11 cellular contexts compared by ENCODE assay signal in the genomic region with DNA sequence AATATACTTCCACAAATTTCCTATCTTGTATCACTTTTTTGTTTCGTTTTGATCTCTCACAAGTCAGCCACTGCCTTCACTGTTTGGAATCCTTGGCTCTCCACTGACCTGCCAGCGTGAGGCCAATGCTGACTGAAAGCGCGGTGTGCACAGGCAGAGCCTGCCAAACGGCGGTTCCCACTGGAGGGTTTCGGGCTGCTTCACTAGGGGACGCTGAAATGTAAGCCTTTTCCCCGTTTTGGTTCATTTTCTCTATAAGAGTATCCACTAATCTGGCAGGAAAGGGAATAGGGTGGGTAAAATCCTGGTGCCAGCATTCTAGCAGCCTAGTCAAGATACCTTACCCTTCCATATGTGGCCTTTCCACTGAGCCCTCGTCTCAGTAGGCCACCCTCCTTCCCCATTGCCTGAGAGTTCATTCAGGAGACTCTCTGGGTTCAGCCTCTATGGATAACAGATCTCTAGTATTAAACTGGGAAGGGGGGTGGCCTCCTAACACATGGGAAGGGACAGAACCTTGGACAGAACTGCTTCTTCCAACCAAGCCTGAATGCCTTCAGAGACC.
DNase-seq lines count a peak whose midpoint lies in the region; ATAC-seq and TF ChIP-seq lines count a peak whose summit lies in the region.
"Had no signal": no experiment of that assay in that cellular context is flagged by ENCODE, and none has a peak within 500 bp of the region (broad histone marks: within the 10 kb centered on the region; RNA-seq: fewer than 3 reads in every experiment).

No MANE protein-coding gene starts in this region.

- H3K4ac ChIP-seq in mesendoderm (ENCODE audit: low read depth, low read length), result no peak overlapping the region

- CTCF ChIA-PET in PC-9 (lab: Charles Lee), result no interaction called here

- H3K27me3 ChIP-seq in right atrium auricular region (no peaks in the 10 kb centered on the region), mesendoderm (ENCODE audit: insufficient read depth, low read length, poor library complexity) (no peaks in the 10 kb centered on the region), PC-9 (ENCODE audit: insufficient read depth, low read depth) (no peaks in the 10 kb centered on the region)

- H3K27ac Mint-ChIP-seq in naive thymus-derived CD8-positive, alpha-beta T cell, result peak overlapping the region in 2 of 10 donors; percentile 11 to 25
- H3K27ac Mint-ChIP-seq: activated naive CD8-positive, alpha-beta T cell treated with anti-CD3 and anti-CD28 coated beads, Interleukin-2, amount 50 U/mL, for 24 hours had no signal

- peak overlapping the region in 1 of 10 donors; percentile 14 for H3K4me3 Mint-ChIP-seq in naive thymus-derived CD8-positive, alpha-beta T cell
- H3K4me3 Mint-ChIP-seq: activated naive CD8-positive, alpha-beta T cell treated with anti-CD3 and anti-CD28 coated beads, Interleukin-2, amount 50 U/mL, for 24 hours had no signal

- no peaks in the 10 kb centered on the region for H3K27me3 Mint-ChIP-seq in naive thymus-derived CD8-positive, alpha-beta T cell
- H3K27me3 Mint-ChIP-seq: activated naive CD8-positive, alpha-beta T cell treated with anti-CD3 and anti-CD28 coated beads, Interleukin-2, amount 50 U/mL, for 24 hours had no signal

- H3K23ac ChIP-seq in mesendoderm (ENCODE audit: low read length), result no peak overlapping the region

- H3K4me1 Mint-ChIP-seq in naive thymus-derived CD8-positive, alpha-beta T cell, result peaks cover 0 to 6% (median 3%) of the 10 kb centered on the region in 4 donors
- H3K4me1 Mint-ChIP-seq: activated naive CD8-positive, alpha-beta T cell treated with anti-CD3 and anti-CD28 coated beads, Interleukin-2, amount 50 U/mL, for 24 hours had no signal

- H2BK5ac ChIP-seq in mesendoderm (ENCODE audit: low read length), result no peak overlapping the region

- no peak overlapping the region for H3K18ac ChIP-seq in mesendoderm (ENCODE audit: low read length)

- no peak overlapping the region for H2BK15ac ChIP-seq in mesendoderm (replicated peaks; ENCODE audit: low read depth)

- no peaks in the 10 kb centered on the region for H4K20me1 ChIP-seq in PC-9 (ENCODE audit: insufficient read depth)

- H3K4me1 ChIP-seq in right atrium auricular region (peaks cover 0 to 6% of the 10 kb centered on the region in 2 donors), mesendoderm (ENCODE audit: control insufficient read depth, low read depth, low read length) (no peaks in the 10 kb centered on the region), PC-9 (replicated peaks; ENCODE audit: insufficient read depth) (no peaks in the 10 kb centered on the region)

- H3F3A ChIP-seq in PC-9 (ENCODE audit: insufficient read depth, low read depth), result no peaks in the 10 kb centered on the region

- no peaks in the 10 kb centered on the region for H3K9me3 Mint-ChIP-seq in naive thymus-derived CD8-positive, alpha-beta T cell
- H3K9me3 Mint-ChIP-seq: activated naive CD8-positive, alpha-beta T cell treated with anti-CD3 and anti-CD28 coated beads, Interleukin-2, amount 50 U/mL, for 24 hours had no signal

- ATAC-seq in Right ventricle myocardium superior (ENCODE audit: poor library complexity), result peak; percentile 55
- ATAC-seq in naive thymus-derived CD8-positive, alpha-beta T cell, result no peak
- ATAC-seq: activated naive CD8-positive, alpha-beta T cell treated with anti-CD3 and anti-CD28 coated beads, Interleukin-2, amount 50 U/mL, for 24 hours had no signal

- H3K79me2 ChIP-seq in mesendoderm (ENCODE audit: control insufficient read depth, insufficient read depth, low read length), result no peaks in the 10 kb centered on the region
- no peaks in the 10 kb centered on the region for H3K79me2 ChIP-seq in PC-9 (ENCODE audit: low read depth)

- H4K8ac ChIP-seq in mesendoderm (ENCODE audit: low read depth, low read length), result no peak overlapping the region

- TF ChIP-seq CTCF in right atrium auricular region (IDR thresholded peaks at IDR 0.05) (no peak), PC-9 (conservative IDR thresholded peaks at IDR 0.05) (no peak)

- H4K5ac ChIP-seq in mesendoderm (ENCODE audit: low read length), result no peak overlapping the region

- no peaks in the 10 kb centered on the region for H3K79me1 ChIP-seq in mesendoderm (ENCODE audit: low read length)

- no peak overlapping the region for H3K56ac ChIP-seq in mesendoderm (ENCODE audit: low read length)

- no peaks in the 10 kb centered on the region for H3K9me3 ChIP-seq in right atrium auricular region
- no peaks in the 10 kb centered on the region for H3K9me3 ChIP-seq in PC-9 (ENCODE audit: insufficient read depth, low read depth)

- no peak for DNase-seq in Right ventricle myocardium superior
- no peak for DNase-seq in right atrium auricular region (ENCODE audit: low spot score)
- peak; percentile 84 for DNase-seq in cerebellar cortex (ENCODE audit: low spot score)
- DNase-seq in mesendoderm, result peak; percentile 4
- no peak for DNase-seq in PC-9
- DNase-seq in Kasumi-1 (lab: John Stamatoyannopoulos, UW), result no peak
- no peak for DNase-seq in NCI-H82 (lab: John Stamatoyannopoulos, UW)
- DNase-seq in naive thymus-derived CD8-positive, alpha-beta T cell, result no peak
- DNase-seq: activated naive CD8-positive, alpha-beta T cell treated with anti-CD3 and anti-CD28 coated beads, Interleukin-2, amount 50 U/mL, for 24 hours; stimulated activated naive CD4-positive, alpha-beta T cell; T-helper 2 cell had no signal

- H3K36me3 Mint-ChIP-seq in naive thymus-derived CD8-positive, alpha-beta T cell, result peaks cover 0 to 49% (median 22%) of the 10 kb centered on the region in 3 donors

- H3K9me2 ChIP-seq in PC-9 (ENCODE audit: insufficient read depth), result no peaks in the 10 kb centered on the region

- H3K4me2 ChIP-seq in mesendoderm (ENCODE audit: low read length) (no peak overlapping the region), PC-9 (no peak overlapping the region)

- no peak overlapping the region for H2AK5ac ChIP-seq in mesendoderm (ENCODE audit: low read length)

- no peak overlapping the region for H2AFZ ChIP-seq in PC-9

- intact Hi-C loops in Right ventricle myocardium superior (cut with DNase I) (no loop called here), PC-9 (cut with micrococcal nuclease; ENCODE audit: unreplicated experiment) (no loop called here)

- WGBS in mesendoderm (ENCODE audit: extremely low coverage, insufficient coverage, low lambda C conversion rate), result no CpG with 5 or more reads among the region's 10 CpGs

- POLR2A ChIA-PET in PC-9 (lab: Charles Lee; ENCODE audit: unreplicated experiment), result no interaction called here
- POLR2A ChIA-PET in naive thymus-derived CD8-positive, alpha-beta T cell (lab: Charles Lee), result no interaction called here

- no peak overlapping the region for H3K27ac ChIP-seq in right atrium auricular region
- H3K27ac ChIP-seq in mesendoderm (ENCODE audit: low read depth, low read length), result no peak overlapping the region
- H3K27ac ChIP-seq in PC-9, result no peak overlapping the region

- H2BK120ac ChIP-seq in mesendoderm (ENCODE audit: low read depth, low read length), result no peak overlapping the region

- H3K4me3 ChIP-seq in right atrium auricular region (no peak overlapping the region), mesendoderm (ENCODE audit: low read length) (no peak overlapping the region), PC-9 (no peak overlapping the region)

- no peak overlapping the region for H3K9ac ChIP-seq in mesendoderm (ENCODE audit: low read length)

- H3K36me3 ChIP-seq in right atrium auricular region (no peaks in the 10 kb centered on the region), mesendoderm (ENCODE audit: control insufficient read depth, insufficient read depth, low read length) (no peaks in the 10 kb centered on the region), PC-9 (ENCODE audit: low read depth) (no peaks in the 10 kb centered on the region)

- BruUV-seq in PC-9 (replicated peaks; lab: Mats Ljungman, UMichigan), result no TSS peak

Comparison
In these comparisons a context has a peak if more than half of its experiments do, and no peak if none do; other contexts are left out.
1. DNase-seq: peak in cerebellar cortex (single experiment) and mesendoderm (single experiment); none in Right ventricle myocardium superior (single experiment), right atrium auricular region (single experiment), PC-9 (0 of 2), Kasumi-1 (0 of 2), NCI-H82 (single experiment) and naive thymus-derived CD8-positive, alpha-beta T cell (0 of 10).